21 cellular contexts compared by ENCODE assay signal in the genomic region with DNA sequence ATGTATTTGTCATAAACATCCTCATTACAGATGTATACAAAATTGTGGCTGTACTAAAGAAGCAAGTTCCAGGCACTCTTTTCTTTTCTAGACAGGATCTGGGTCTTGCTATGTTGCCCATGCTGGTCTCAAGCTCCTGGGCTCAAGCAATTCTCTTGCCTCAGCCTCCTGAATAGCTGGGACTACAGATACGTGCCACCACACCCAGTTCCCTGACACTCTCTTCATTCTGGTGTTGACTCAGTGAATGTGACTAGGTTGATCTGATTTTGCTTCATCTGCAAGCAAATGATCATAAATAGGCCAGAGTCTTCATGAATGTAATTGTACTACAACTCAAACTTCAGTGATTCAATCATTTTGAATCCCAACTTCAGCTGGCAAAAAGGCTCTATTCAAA.
DNase-seq lines count a peak whose midpoint lies in the region; ATAC-seq, FAIRE-seq and TF ChIP-seq lines count a peak whose summit lies in the region.
"Had no signal": no experiment of that assay in that cellular context is flagged by ENCODE, and none has a peak within 500 bp of the region (broad histone marks: within the 10 kb centered on the region; RNA-seq: fewer than 3 reads in every experiment).

No MANE protein-coding gene starts in this region.

- 4% methylated on average over 1 of the region's 1 CpG for WGBS in GM12878 (ENCODE audit: insufficient coverage, insufficient replicate concordance, low lambda C conversion rate, missing lambda C conversion rate)
- whole genome bisulfite sequencing in suprapubic skin: 31% methylated on average over 1 of the region's 1 CpG

- TF ChIP-seq POLR2A in HCT116 (IDR thresholded peaks at IDR 0.05; ENCODE audit: borderline replicate concordance, extremely low read depth, insufficient read depth, insufficient read length): no peak
- TF ChIP-seq POLR2A in GM12878 (IDR thresholded peaks at IDR 0.05; ENCODE audit: low read depth, low read length): no peak
- TF ChIP-seq POLR2A in suprapubic skin (IDR thresholded peaks at IDR 0.05): no peak

- POLR2A ChIA-PET in HCT116 (lab: Charles Lee): interaction anchor here (1.3 kb wide), 1 partner anchor 25 kb away, joined by 4 read pairs; no protein-coding TSS in a partner anchor
- POLR2A ChIA-PET in GM12878 (lab: Charles Lee): interaction anchor here (0.6 to 1.3 kb wide), 2 partner anchors 30 to 72 kb away, joined by 3 read pairs; no protein-coding TSS in a partner anchor
- POLR2A ChIA-PET in A673 (lab: Charles Lee; ENCODE audit: low non-redundant PET): no interaction called here

- H3K9me2 ChIP-seq in HCT116 (ENCODE audit: insufficient read depth): no peaks in the 10 kb centered on the region

- peak overlapping the region; percentile 50 for H3K4me2 ChIP-seq in HCT116 (ENCODE audit: low read length)
- no peak overlapping the region; the same call in 1 of the 2 replicates for H3K4me2 ChIP-seq in GM12878 (ENCODE audit: control insufficient read depth, insufficient read depth)

- peak; percentile 75 for FAIRE-seq in GM12878 (lab: Jason Lieb, UNC)

- peak overlapping the region; percentile 28 for H3K9ac ChIP-seq in HCT116 (ENCODE audit: low read length)
- no peak overlapping the region for H3K9ac ChIP-seq in GM12878 (ENCODE audit: control insufficient read depth, insufficient read depth, low read length)

- H4K20me1 ChIP-seq in HCT116 (ENCODE audit: insufficient read depth) (no peaks in the 10 kb centered on the region), GM12878 (ENCODE audit: control insufficient read depth, insufficient read depth) (no peaks in the 10 kb centered on the region)

- no peak for TF ChIP-seq CTCF in HCT116 (IDR thresholded peaks at IDR 0.05 in 2 of 3, conservative IDR thresholded peaks at IDR 0.05 in 1 of 3; ENCODE audit: borderline replicate concordance in 1 of 3, insufficient read depth in 1 of 3, low read depth in 2 of 3, low read length in 2 of 3)
- TF ChIP-seq CTCF in GM12878 (IDR thresholded peaks at IDR 0.05 in 2 of 3, conservative IDR thresholded peaks at IDR 0.05 in 1 of 3; ENCODE audit: control insufficient read depth in 2 of 3, extremely low read depth in 1 of 3, insufficient read depth in 1 of 3, low read depth in 3 of 3, low read length in 3 of 3): no peak
- TF ChIP-seq CTCF in foreskin keratinocyte (conservative IDR thresholded peaks at IDR 0.05): no peak
- TF ChIP-seq CTCF in suprapubic skin (IDR thresholded peaks at IDR 0.05): no peak
- no peak for TF ChIP-seq CTCF in A673 (conservative IDR thresholded peaks at IDR 0.05; ENCODE audit: low read depth, low read length)

- H3K4me1 ChIP-seq in HCT116 (ENCODE audit: control insufficient read depth in 1 of 2, insufficient read depth in 2 of 2, low read length in 2 of 2) (peaks cover 34 to 54% of the 10 kb centered on the region in 2 experiments), GM12878 (ENCODE audit: control insufficient read depth, insufficient read depth, low read length) (peaks cover 5% of the 10 kb centered on the region), foreskin keratinocyte (peaks cover 62% of the 10 kb centered on the region), suprapubic skin (peaks cover 45% of the 10 kb centered on the region), A673 (ENCODE audit: insufficient read depth, low read length, poor library complexity, severe bottlenecking) (peaks cover 7% of the 10 kb centered on the region)

- H3K9me3 ChIP-seq in HCT116 (ENCODE audit: control insufficient read depth in 1 of 2, insufficient read depth in 1 of 2, low read depth in 1 of 2, low read length in 2 of 2) (no peaks in the 10 kb centered on the region), GM12878 (replicated peaks; ENCODE audit: control insufficient read depth, insufficient read depth, low read length) (no peaks in the 10 kb centered on the region; the same call in 2 of the 3 replicates), suprapubic skin (no peaks in the 10 kb centered on the region), A673 (ENCODE audit: low read depth, low read length, poor library complexity, severe bottlenecking) (no peaks in the 10 kb centered on the region)
- H3K9me3 ChIP-seq: gastroesophageal sphincter had no signal

- H3K79me2 ChIP-seq in HCT116 (ENCODE audit: insufficient read depth, low read length): peaks cover 94% of the 10 kb centered on the region
- peaks cover 1% of the 10 kb centered on the region for H3K79me2 ChIP-seq in GM12878 (ENCODE audit: control insufficient read depth, insufficient read depth, low read length)

- 0 out of 4 replicates have a peak overlapping the region, but pooled peaks of 1 of the 2 experiments have one; percentile 1 for H3K4me3 ChIP-seq in HCT116 (replicated peaks in 1 of 2; ENCODE audit: low read depth in 1 of 2, low read length in 2 of 2)
- no peak overlapping the region for H3K4me3 ChIP-seq in GM12878
- no peak overlapping the region for H3K4me3 ChIP-seq in suprapubic skin
- H3K4me3 ChIP-seq in A673 (ENCODE audit: low read depth, low read length, poor library complexity, severe bottlenecking): no peak overlapping the region
- H3K4me3 ChIP-seq: gastroesophageal sphincter had no signal

- H3K27ac ChIP-seq in HCT116 (ENCODE audit: low read depth, low read length): no peak overlapping the region; the same call in 1 of the 2 replicates
- H3K27ac ChIP-seq in GM12878 (ENCODE audit: control insufficient read depth, insufficient read depth): no peak overlapping the region
- peak overlapping the region; percentile 57 for H3K27ac ChIP-seq in foreskin keratinocyte
- peak overlapping the region; percentile 34 for H3K27ac ChIP-seq in suprapubic skin
- no peak overlapping the region for H3K27ac ChIP-seq in A673 (ENCODE audit: low read depth, low read length, poor library complexity, severe bottlenecking)
- H3K27ac ChIP-seq: WERI-Rb-1 had no signal

- H3K36me3 ChIP-seq in HCT116 (ENCODE audit: control insufficient read depth in 1 of 2, insufficient read depth in 2 of 2, low read length in 2 of 2) (no peaks in the 10 kb centered on the region), GM12878 (ENCODE audit: control insufficient read depth in 2 of 2, insufficient read depth in 2 of 2, low read length in 1 of 2) (no peaks in the 10 kb centered on the region), suprapubic skin (no peaks in the 10 kb centered on the region), A673 (ENCODE audit: insufficient read depth, low read length, poor library complexity, severe bottlenecking) (no peaks in the 10 kb centered on the region)
- H3K36me3 ChIP-seq: gastroesophageal sphincter, WERI-Rb-1 had no signal

- CTCF ChIA-PET in HCT116 (lab: Charles Lee) (no interaction called here), GM12878 (lab: Yijun Ruan, JAX) (interaction anchor here (1.1 kb wide), 1 partner anchor 292 kb away, joined by 3 read pairs; no protein-coding TSS in a partner anchor), A673 (lab: Charles Lee) (no interaction called here)

- in situ Hi-C loops in GM12878 (cut with MboI): no loop called here

- ATAC-seq in HCT116 (peak; percentile 65), GM12878 (no peak), foreskin keratinocyte (peak; percentile 51), GM21619 (IDR thresholded peaks at IDR 0.05; ENCODE audit: unreplicated experiment) (no peak), HG02938 (IDR thresholded peaks at IDR 0.05; ENCODE audit: unreplicated experiment) (no peak)
- ATAC-seq: gastroesophageal sphincter, PC-3, T-helper 17 cell had no signal

- TF ChIP-seq EP300 in GM12878 (IDR thresholded peaks at IDR 0.05; ENCODE audit: borderline replicate concordance in 1 of 2, control insufficient read depth in 1 of 2, low read depth in 2 of 2, low read length in 2 of 2): no peak
- no peak for TF ChIP-seq EP300 in suprapubic skin (IDR thresholded peaks at IDR 0.05)

- TF ChIP-seq RAD21 in HCT116 (IDR thresholded peaks at IDR 0.05; ENCODE audit: low read depth) (no peak), GM12878 (IDR thresholded peaks at IDR 0.05; ENCODE audit: insufficient read depth, low read depth, low read length) (no peak)

- DNase-seq in HCT116 (ENCODE audit: low read depth, low spot score) (no peak), GM12878 (ENCODE audit: low read depth, low spot score) (no peak), foreskin keratinocyte (peak in 1 of 2 donors; percentile 54), suprapubic skin (ENCODE audit: low spot score in 2 of 2) (no peak), A673 (ENCODE audit: low spot score) (no peak)
- DNase-seq: activated CD4-positive, alpha-beta memory T cell treated with anti-CD3 and anti-CD28 coated beads, Interleukin-2, amount 10 ng/mL, durations not matched to agents 7 days and 5 days; activated naive CD4-positive, alpha-beta T cell treated with anti-CD3 and anti-CD28 coated beads for 36 hours; activated T-cell treated with anti-CD3 and anti-CD28 coated beads, Interleukin-2, amount 50 U/mL, for 1 hour; anterior cingulate cortex; DMS79 treated with DMSO at 0.1 percent for 48 hours; NCI-H1417; NCI-H2171; NCI-H526 treated with DMSO at 0.1 percent for 48 hours; PC-3; stimulated activated CD8-positive, alpha-beta memory T cell treated with anti-CD3 and anti-CD28 coated beads, Interleukin-4, amount 100 ng/mL, for 48 hours; substantia nigra; T-helper 17 cell had no signal

- H2AFZ ChIP-seq in HCT116 (ENCODE audit: low read depth, low read length, poor library complexity, severe bottlenecking) (no peak overlapping the region), GM12878 (ENCODE audit: control insufficient read depth, low read depth, low read length) (no peak overlapping the region)

- RAD21 ChIA-PET in HCT116 (lab: Charles Lee; ENCODE audit: low non-redundant PET in 1 of 2, low total read pairs in 2 of 2, uncharacterized antibody in 2 of 2, unreplicated experiment in 2 of 2) (no interaction called here), GM12878 (lab: Charles Lee; ENCODE audit: unreplicated experiment) (no interaction called here)

- intact Hi-C loops in HCT116 (cut with micrococcal nuclease): no loop called here
- intact Hi-C loops in GM12878 (cut with micrococcal nuclease; ENCODE audit: unreplicated experiment): no loop called here
- intact Hi-C loops in A673 (cut with micrococcal nuclease; ENCODE audit: unreplicated experiment): no loop called here

- H3K27me3 ChIP-seq in HCT116 (ENCODE audit: insufficient read depth, low read length) (no peaks in the 10 kb centered on the region), GM12878 (replicated peaks in 1 of 2; ENCODE audit: control insufficient read depth in 2 of 2, insufficient read depth in 2 of 2, low read length in 1 of 2) (no peaks in the 10 kb centered on the region), foreskin keratinocyte (no peaks in the 10 kb centered on the region), suprapubic skin (no peaks in the 10 kb centered on the region), A673 (replicated peaks; ENCODE audit: insufficient read depth, low read depth, low read length, poor library complexity) (peaks cover 11% of the 10 kb centered on the region)
- H3K27me3 ChIP-seq: gastroesophageal sphincter had no signal

- BruUV-seq in HCT116 (replicated peaks; lab: Mats Ljungman, UMichigan) (no TSS peak), GM12878 (replicated peaks; lab: Mats Ljungman, UMichigan) (no TSS peak), A673 (replicated peaks; lab: Mats Ljungman, UMichigan) (no TSS peak)

- SMC1A ChIA-PET in GM12878 (lab: Charles Lee; ENCODE audit: uncharacterized antibody, unreplicated experiment): interaction anchor here (0.8 to 2.2 kb wide), 5 partner anchors 10 to 155 kb away, joined by 3 to 6 read pairs (median 4); no protein-coding TSS in a partner anchor

TF ChIP-seq in HCT116, 20 proteins besides CTCF, POLR2A, EP300 and RAD21 (continues in another document):
- no peak for TF ChIP-seq JUND (IDR thresholded peaks at IDR 0.05)

Comparison
In these comparisons a context has a peak if more than half of its experiments do, and no peak if none do; other contexts are left out.
1. ATAC-seq: peak in HCT116 (single experiment) and foreskin keratinocyte (single experiment); none in GM12878 (single experiment), GM21619 (single experiment) and HG02938 (single experiment).
2. H3K27ac ChIP-seq: peak in foreskin keratinocyte (single experiment) and suprapubic skin (single experiment); none in HCT116 (single experiment), GM12878 (single experiment) and A673 (single experiment).
3. Of the 18 proteins assayed by ChIP-seq in both GM12878 and HCT116: peak only in GM12878: none; only in HCT116: CBX3 and SP1; in both: none; in neither: 16.